In the genomic region with DNA sequence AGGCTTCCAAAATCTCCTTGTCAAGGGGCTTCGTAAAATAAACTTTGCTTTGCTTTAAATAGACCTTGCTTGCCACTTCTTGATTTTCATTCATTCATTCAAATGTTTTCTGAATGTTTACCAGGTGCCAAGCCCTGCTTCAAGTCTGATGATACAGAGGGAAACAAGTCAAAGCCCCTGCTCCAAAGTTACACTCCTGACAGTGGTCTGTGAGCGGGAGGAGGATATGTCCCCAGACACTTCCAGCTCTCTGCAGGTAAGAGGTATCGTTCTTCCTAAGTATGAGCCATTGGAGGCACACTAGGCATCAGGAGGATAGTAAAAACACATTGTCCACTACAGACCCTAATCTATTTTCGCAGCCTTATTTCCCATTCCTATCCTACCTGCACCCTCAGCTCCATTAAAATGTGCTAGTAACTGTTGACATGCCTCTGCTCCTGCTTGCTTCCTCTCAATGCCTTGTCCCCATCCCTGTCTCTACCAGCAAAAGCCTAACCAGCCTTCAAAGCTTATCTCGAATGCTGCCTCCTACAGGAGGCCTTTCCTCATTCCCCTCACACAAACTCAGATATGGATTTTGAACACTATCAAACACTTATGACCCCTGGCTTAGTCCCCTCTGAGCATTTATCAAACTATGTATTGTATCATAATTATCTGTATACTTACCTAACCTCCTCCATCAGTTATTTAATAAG, we compare ENCODE assay signal across 8 cellular contexts. TPM values are rescaled to one million over a fixed set of nuclear protein-coding genes. Genes with fewer than 3 reads are reported as not detected.
DNase-seq lines count a peak whose midpoint lies in the region; ATAC-seq, FAIRE-seq and TF ChIP-seq lines count a peak whose summit lies in the region.

No MANE protein-coding gene starts in this region.

- 82% methylated on average over 5 of the region's 5 CpGs for WGBS in right cardiac atrium

- H2AFZ ChIP-seq in OCI-LY7 (ENCODE audit: low read length): peak overlapping the region; percentile 68; the same call in 1 of the 2 replicates

- H3K27me3 ChIP-seq in left ventricle myocardium inferior (ENCODE audit: low read depth) (no peaks in the 10 kb centered on the region), right cardiac atrium (ENCODE audit: control insufficient read depth, insufficient read depth) (no peaks in the 10 kb centered on the region)

- H3K4me3 ChIP-seq in left ventricle myocardium inferior: peak overlapping the region; percentile 33
- peak overlapping the region; percentile 64 for H3K4me3 ChIP-seq in OCI-LY7 (ENCODE audit: low read depth, low read length, poor library complexity, severe bottlenecking)
- no peak overlapping the region for H3K4me3 ChIP-seq in right cardiac atrium (ENCODE audit: low read length)

- H3K4me1 ChIP-seq in left ventricle myocardium inferior (peaks cover 98% of the 10 kb centered on the region), OCI-LY7 (ENCODE audit: insufficient read depth, low read length, poor library complexity, severe bottlenecking) (peaks cover 87% of the 10 kb centered on the region), right cardiac atrium (ENCODE audit: control insufficient read depth, insufficient read depth, low read length) (peaks cover 13% of the 10 kb centered on the region)

- peaks cover 100% of the 10 kb centered on the region for H3K79me2 ChIP-seq in OCI-LY7 (ENCODE audit: insufficient read depth, low read depth, low read length)

- no peaks in the 10 kb centered on the region for H4K20me1 ChIP-seq in OCI-LY7 (ENCODE audit: insufficient read depth, low read length)

- H3K9me2 ChIP-seq in OCI-LY7 (ENCODE audit: insufficient read depth, low read length): no peaks in the 10 kb centered on the region

- intact Hi-C loops in left ventricle myocardium inferior (cut with micrococcal nuclease) (no loop called here), left ventricle myocardium superior (cut with micrococcal nuclease) (loop anchor here (5.0 kb wide), 1 partner anchor 43 kb away; no protein-coding TSS in a partner anchor), OCI-LY7 (cut with micrococcal nuclease; ENCODE audit: unreplicated experiment) (loop anchor here (2.0 kb wide), 1 partner anchor 74 kb away; no protein-coding TSS in a partner anchor), right cardiac atrium (cut with DNase I) (loop anchor here in 2 of 4 donors (5.0 to 10.0 kb wide), 3 partner anchors 80 to 133 kb away; no protein-coding TSS in a partner anchor)

- H3K9me3 ChIP-seq in left ventricle myocardium inferior (replicated peaks) (no peaks in the 10 kb centered on the region), OCI-LY7 (ENCODE audit: low read length) (no peaks in the 10 kb centered on the region), right cardiac atrium (ENCODE audit: control insufficient read depth, low read length) (no peaks in the 10 kb centered on the region)

- CTCF ChIA-PET in OCI-LY7 (lab: Charles Lee; ENCODE audit: unreplicated experiment): interaction anchor here (1.0 to 1.5 kb wide), 3 partner anchors 42 to 267 kb away, joined by 3 read pairs; no protein-coding TSS in a partner anchor

- H3K27ac ChIP-seq in left ventricle myocardium inferior (replicated peaks): peak overlapping the region; percentile 98
- H3K27ac ChIP-seq in OCI-LY7 (ENCODE audit: low read depth, low read length, poor library complexity, severe bottlenecking): peak overlapping the region; percentile 75
- peak overlapping the region; percentile 72 for H3K27ac ChIP-seq in right cardiac atrium (ENCODE audit: low read length)

- H3K36me3 ChIP-seq in left ventricle myocardium inferior (no peaks in the 10 kb centered on the region), OCI-LY7 (ENCODE audit: insufficient read depth, low read length) (peaks cover 15% of the 10 kb centered on the region)

- DNase-seq in left ventricle myocardium inferior: no peak
- DNase-seq in left ventricle myocardium superior: no peak
- DNase-seq in OCI-LY7 (ENCODE audit: low spot score): peak; percentile 60
- DNase-seq in right cardiac atrium: no peak
- no peak for DNase-seq in urothelium cell line (ENCODE audit: low spot score)
- DNase-seq in activated effector memory CD4-positive, alpha-beta T cell treated with Interleukin-2 at 50 U/mL for 16 hours: no peak
- DNase-seq in G401 (ENCODE audit: low spot score): no peak

- POLR2A ChIA-PET in OCI-LY7 (lab: Charles Lee): interaction anchor here (0.6 to 4.6 kb wide), 17 partner anchors 29 to 1246 kb away, joined by 3 to 46 read pairs (median 4); a partner anchor contains a TSS

- no TSS peak for BruUV-seq in OCI-LY7 (replicated peaks; lab: Mats Ljungman, UMichigan)

- in situ Hi-C loops in G401 (cut with HindIII; ENCODE audit: low sequenced_read_pairs): no loop called here

- FAIRE-seq in urothelium cell line (lab: Jason Lieb, UNC): no peak

- TF ChIP-seq CTCF in left ventricle myocardium inferior (IDR thresholded peaks at IDR 0.05; ENCODE audit: borderline replicate concordance): no peak
- peak; percentile 85 for TF ChIP-seq CTCF in OCI-LY7 (conservative IDR thresholded peaks at IDR 0.05; ENCODE audit: low read length)

- ATAC-seq in left ventricle myocardium superior: no peak
- ATAC-seq in right cardiac atrium: no peak
- ATAC-seq in HG03095 (IDR thresholded peaks at IDR 0.05; ENCODE audit: unreplicated experiment): no peak

- peak overlapping the region; percentile 86 for H3K4me2 ChIP-seq in OCI-LY7 (ENCODE audit: low read length)

RNA-seq across cellular contexts. Expression of a gene that starts 6.2 kb away (rescaled TPM):
- total RNA-seq in left ventricle myocardium inferior (22.6 TPM), left ventricle myocardium superior (20.8 TPM), OCI-LY7 (2022) (7.3 and 8.6 TPM in 2 replicates), right cardiac atrium (10 to 100 TPM; 16.6 to 18.6 (median 16.9) TPM)
- total RNA-seq in OCI-LY7 (2014; rRNA removed; shearing (Covaris generic)): 5.9 and 7.9 TPM in 2 replicates
- polyA plus RNA-seq in right cardiac atrium: 21.0 TPM
- 9.7 and 16.5 TPM in 2 replicates for total RNA-seq in G401 (2014; rRNA removed; shearing (Covaris generic))

RNA-seq across cellular contexts. Expression of a gene that starts 36.0 kb away (rescaled TPM):
- total RNA-seq in left ventricle myocardium inferior (31.1 TPM), left ventricle myocardium superior (33.3 TPM), OCI-LY7 (2022) (248 and 276 TPM in 2 replicates), right cardiac atrium (10 to 100 TPM; 41.3 to 57.1 (median 45.6) TPM)
- total RNA-seq in OCI-LY7 (2014; rRNA removed; shearing (Covaris generic)): 106 and 111 TPM in 2 replicates
- polyA plus RNA-seq in right cardiac atrium: 16.6 TPM
- total RNA-seq in G401 (2014; rRNA removed; shearing (Covaris generic)): 6.7 and 9.0 TPM in 2 replicates
